In the genomic region with DNA sequence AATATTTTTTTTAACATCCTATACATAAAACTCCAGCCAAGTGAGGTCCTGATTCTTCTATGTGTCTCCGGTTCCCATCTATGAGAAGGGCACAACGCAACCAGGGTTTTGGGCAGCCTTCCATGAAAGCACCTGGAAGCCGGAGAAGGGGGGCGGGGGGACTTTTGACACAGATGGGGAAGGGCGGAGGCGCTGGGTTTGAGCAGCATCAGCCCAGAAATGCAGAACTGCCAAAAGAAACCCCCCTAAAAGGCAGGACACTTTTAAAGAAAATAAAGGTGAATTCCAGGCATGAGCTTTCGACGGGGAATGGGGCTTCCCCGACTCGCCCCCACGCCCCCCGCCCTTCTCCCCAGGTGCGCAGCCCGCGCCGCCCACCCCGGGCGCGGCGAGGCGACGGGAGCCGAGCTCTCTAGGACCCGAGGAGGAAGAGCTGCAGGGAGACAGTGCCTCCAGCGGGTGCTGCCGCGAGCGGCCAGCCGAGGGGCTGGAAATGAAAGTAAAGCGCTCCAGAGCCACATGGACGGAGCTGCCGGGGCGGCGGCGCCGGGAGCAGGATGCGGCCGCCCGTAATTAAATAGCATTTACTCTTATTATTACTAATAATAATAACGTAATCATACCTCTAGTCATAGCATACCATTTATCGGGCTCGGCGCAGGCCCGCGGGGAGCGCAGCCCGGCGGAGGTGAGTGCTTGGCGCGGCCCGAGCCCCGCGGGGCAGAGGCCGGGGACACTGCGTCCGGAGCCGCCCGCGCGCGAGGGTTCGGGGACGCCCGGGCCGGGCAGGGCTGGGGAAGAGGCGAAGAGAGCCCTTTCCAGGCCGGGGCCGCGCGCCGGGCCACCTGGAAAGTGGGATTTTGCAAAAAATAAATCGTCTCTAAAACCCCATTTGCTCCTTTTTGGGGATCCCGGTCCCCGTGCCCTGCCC, we compare ENCODE assay signal across 1 cellular context.
TF ChIP-seq lines count a peak whose summit lies in the region.

A gene with protein sequence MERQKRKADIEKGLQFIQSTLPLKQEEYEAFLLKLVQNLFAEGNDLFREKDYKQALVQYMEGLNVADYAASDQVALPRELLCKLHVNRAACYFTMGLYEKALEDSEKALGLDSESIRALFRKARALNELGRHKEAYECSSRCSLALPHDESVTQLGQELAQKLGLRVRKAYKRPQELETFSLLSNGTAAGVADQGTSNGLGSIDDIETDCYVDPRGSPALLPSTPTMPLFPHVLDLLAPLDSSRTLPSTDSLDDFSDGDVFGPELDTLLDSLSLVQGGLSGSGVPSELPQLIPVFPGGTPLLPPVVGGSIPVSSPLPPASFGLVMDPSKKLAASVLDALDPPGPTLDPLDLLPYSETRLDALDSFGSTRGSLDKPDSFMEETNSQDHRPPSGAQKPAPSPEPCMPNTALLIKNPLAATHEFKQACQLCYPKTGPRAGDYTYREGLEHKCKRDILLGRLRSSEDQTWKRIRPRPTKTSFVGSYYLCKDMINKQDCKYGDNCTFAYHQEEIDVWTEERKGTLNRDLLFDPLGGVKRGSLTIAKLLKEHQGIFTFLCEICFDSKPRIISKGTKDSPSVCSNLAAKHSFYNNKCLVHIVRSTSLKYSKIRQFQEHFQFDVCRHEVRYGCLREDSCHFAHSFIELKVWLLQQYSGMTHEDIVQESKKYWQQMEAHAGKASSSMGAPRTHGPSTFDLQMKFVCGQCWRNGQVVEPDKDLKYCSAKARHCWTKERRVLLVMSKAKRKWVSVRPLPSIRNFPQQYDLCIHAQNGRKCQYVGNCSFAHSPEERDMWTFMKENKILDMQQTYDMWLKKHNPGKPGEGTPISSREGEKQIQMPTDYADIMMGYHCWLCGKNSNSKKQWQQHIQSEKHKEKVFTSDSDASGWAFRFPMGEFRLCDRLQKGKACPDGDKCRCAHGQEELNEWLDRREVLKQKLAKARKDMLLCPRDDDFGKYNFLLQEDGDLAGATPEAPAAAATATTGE (plus strand): TSS at position 441 of the 931 bp plus-strand sequence. CDS start 19,136 bp downstream, outside the sequence.

TF ChIP-seq in GM12878, 131 proteins besides CTCF, POLR2A, EP300 and RAD21 (continued from another document):
- TF ChIP-seq ZNF687 (IDR thresholded peaks at IDR 0.05) (peak; percentile 51; the same call in 1 of the 2 replicates), HCFC1 (IDR thresholded peaks at IDR 0.05; ENCODE audit: low read length) (peak; percentile 54), TCF12 (IDR thresholded peaks at IDR 0.05; ENCODE audit: low read depth, low read length) (peak; percentile 68; the same call in 1 of the 2 replicates), SMAD5 (IDR thresholded peaks at IDR 0.05; ENCODE audit: low read depth) (0 out of 2 replicates have a peak, but pooled peaks have one; percentile 65), TCF3 (IDR thresholded peaks at IDR 0.05; ENCODE audit: borderline replicate concordance, insufficient read depth, low read depth, low read length) (peak; percentile 78), POU2F2 (IDR thresholded peaks at IDR 0.05; ENCODE audit: borderline replicate concordance, low read depth, low read length) (peak; percentile 65; the same call in 1 of the 3 replicates), DPF2 (IDR thresholded peaks at IDR 0.05) (peak; percentile 36; the same call in 1 of the 2 replicates), IKZF1 (conservative IDR thresholded peaks at IDR 0.05) (peak; percentile 48; the same call in 1 of the 2 replicates), NKRF (conservative IDR thresholded peaks at IDR 0.05) (peak; percentile 76), EGR1 (IDR thresholded peaks at IDR 0.05; ENCODE audit: borderline replicate concordance in 1 of 2, low read depth in 2 of 2, low read length in 2 of 2) (peak in 1 of 2 experiments; percentile 88; a peak in 2 of 3 replicates), SIN3A (IDR thresholded peaks at IDR 0.05; ENCODE audit: low read depth, low read length) (peak; percentile 66; the same call in 1 of the 2 replicates)
- TF ChIP-seq, protein P1, sequence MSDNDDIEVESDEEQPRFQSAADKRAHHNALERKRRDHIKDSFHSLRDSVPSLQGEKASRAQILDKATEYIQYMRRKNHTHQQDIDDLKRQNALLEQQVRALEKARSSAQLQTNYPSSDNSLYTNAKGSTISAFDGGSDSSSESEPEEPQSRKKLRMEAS (IDR thresholded peaks at IDR 0.05; ENCODE audit: low read depth, low read length): peak; percentile 86; the same call in 1 of the 2 replicates
- TF ChIP-seq, protein P2, sequence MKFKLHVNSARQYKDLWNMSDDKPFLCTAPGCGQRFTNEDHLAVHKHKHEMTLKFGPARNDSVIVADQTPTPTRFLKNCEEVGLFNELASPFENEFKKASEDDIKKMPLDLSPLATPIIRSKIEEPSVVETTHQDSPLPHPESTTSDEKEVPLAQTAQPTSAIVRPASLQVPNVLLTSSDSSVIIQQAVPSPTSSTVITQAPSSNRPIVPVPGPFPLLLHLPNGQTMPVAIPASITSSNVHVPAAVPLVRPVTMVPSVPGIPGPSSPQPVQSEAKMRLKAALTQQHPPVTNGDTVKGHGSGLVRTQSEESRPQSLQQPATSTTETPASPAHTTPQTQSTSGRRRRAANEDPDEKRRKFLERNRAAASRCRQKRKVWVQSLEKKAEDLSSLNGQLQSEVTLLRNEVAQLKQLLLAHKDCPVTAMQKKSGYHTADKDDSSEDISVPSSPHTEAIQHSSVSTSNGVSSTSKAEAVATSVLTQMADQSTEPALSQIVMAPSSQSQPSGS (IDR thresholded peaks at IDR 0.05; ENCODE audit: low read length): no peak
- TF ChIP-seq, protein P3, sequence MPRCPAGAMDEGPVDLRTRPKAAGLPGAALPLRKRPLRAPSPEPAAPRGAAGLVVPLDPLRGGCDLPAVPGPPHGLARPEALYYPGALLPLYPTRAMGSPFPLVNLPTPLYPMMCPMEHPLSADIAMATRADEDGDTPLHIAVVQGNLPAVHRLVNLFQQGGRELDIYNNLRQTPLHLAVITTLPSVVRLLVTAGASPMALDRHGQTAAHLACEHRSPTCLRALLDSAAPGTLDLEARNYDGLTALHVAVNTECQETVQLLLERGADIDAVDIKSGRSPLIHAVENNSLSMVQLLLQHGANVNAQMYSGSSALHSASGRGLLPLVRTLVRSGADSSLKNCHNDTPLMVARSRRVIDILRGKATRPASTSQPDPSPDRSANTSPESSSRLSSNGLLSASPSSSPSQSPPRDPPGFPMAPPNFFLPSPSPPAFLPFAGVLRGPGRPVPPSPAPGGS (IDR thresholded peaks at IDR 0.05; ENCODE audit: borderline replicate concordance, insufficient read depth, low read depth, low read length, poor library complexity, severe bottlenecking): peak; percentile 19
